In genomic region chr6:57221936-57222683, GRCh38 we compare ENCODE assay signal across 8 cellular contexts. TPM values are rescaled to one million over a fixed set of nuclear protein-coding genes. Genes with fewer than 3 reads are reported as not detected.
DNase-seq lines count a peak whose midpoint lies in the region; ATAC-seq and TF ChIP-seq lines count a peak whose summit lies in the region.

TSS of gene RAB23 (minus strand) at chr6:57222307. CDS start at chr6:57210380, 11,927 bp downstream.

- peaks cover 14% of the 10 kb centered on the region for H3K4me1 Mint-ChIP-seq in activated naive CD4-positive, alpha-beta T cell treated with anti-CD3 and anti-CD28 coated beads for 36 hours (ENCODE audit: low read depth)

- WGBS in gastroesophageal sphincter (ENCODE audit: low coverage in 1 of 2), 2 donors: 0% methylated on average over 3 to 10 of the region's 66 CpGs

- ATAC-seq in gastroesophageal sphincter: peak; percentile 96

- H3K27ac ChIP-seq in SJCRH30: peak within 1 kb of the TSS; percentile 69
- H3K27ac ChIP-seq in gastroesophageal sphincter: peak within 1 kb of the TSS; percentile 84 to 98 (median 94)
- H3K27ac ChIP-seq in neutrophil: no peak within 1 kb of the TSS
- H3K27ac ChIP-seq in substantia nigra (ENCODE audit: low read depth, low read length, poor library complexity, severe bottlenecking): peak within 1 kb of the TSS; percentile 70

- CTCF ChIA-PET in activated naive CD4-positive, alpha-beta T cell treated with anti-CD3 and anti-CD28 coated beads for 36 hours (lab: Charles Lee): interaction anchor here (1.1 to 1.8 kb wide), 3 partner anchors 16 to 46 kb away, joined by 3 to 4 read pairs (median 3); no protein-coding TSS in a partner anchor

- peak within 1 kb of the TSS; percentile 99 for H3K4me3 Mint-ChIP-seq in activated naive CD4-positive, alpha-beta T cell treated with anti-CD3 and anti-CD28 coated beads for 36 hours

- H3K36me3 ChIP-seq in HAP-1 (replicated peaks): no peaks in the 10 kb centered on the region
- no peaks in the 10 kb centered on the region for H3K36me3 ChIP-seq in SJCRH30
- no peaks in the 10 kb centered on the region for H3K36me3 ChIP-seq in gastroesophageal sphincter
- H3K36me3 ChIP-seq in neutrophil: no peaks in the 10 kb centered on the region

- TF ChIP-seq POLR2A in gastroesophageal sphincter (IDR thresholded peaks at IDR 0.05): peak; percentile 85 to 89

- intact Hi-C loops in activated naive CD4-positive, alpha-beta T cell treated with anti-CD3 and anti-CD28 coated beads for 36 hours (cut with micrococcal nuclease): loop anchor here (1.0 to 5.0 kb wide), 8 partner anchors 13 to 740 kb away; partner anchors contain the start of genes BAG2, BEND6, KIAA1586 and PRIM2

- in situ Hi-C loops in HAP-1 (cut with MboI; ENCODE audit: low sequenced_read_pairs): no loop called here

- TF ChIP-seq EP300 in gastroesophageal sphincter (IDR thresholded peaks at IDR 0.05): no peak

- peaks cover 2% of the 10 kb centered on the region for H3K36me3 Mint-ChIP-seq in activated naive CD4-positive, alpha-beta T cell treated with anti-CD3 and anti-CD28 coated beads for 36 hours (ENCODE audit: low read depth)

- H3K9me3 ChIP-seq in HAP-1 (0 out of 2 replicates have a peak, but pooled peaks cover 2% of the 10 kb centered on the region), SJCRH30 (replicated peaks) (peaks cover 4% of the 10 kb centered on the region; the same call in 1 of the 2 replicates), gastroesophageal sphincter (no peaks in the 10 kb centered on the region), neutrophil (no peaks in the 10 kb centered on the region)

- H3K27ac Mint-ChIP-seq in activated naive CD4-positive, alpha-beta T cell treated with anti-CD3 and anti-CD28 coated beads for 36 hours: peak within 1 kb of the TSS; percentile 93

- H3K4me1 ChIP-seq in HAP-1 (peaks cover 29% of the 10 kb centered on the region), SJCRH30 (no peaks in the 10 kb centered on the region), gastroesophageal sphincter (peaks cover 0 to 44% (median 0%) of the 10 kb centered on the region in 3 donors), neutrophil (ENCODE audit: control insufficient read depth in 1 of 2, insufficient read depth in 1 of 2, low read depth in 1 of 2, low read length in 1 of 2) (peaks cover 14 to 17% of the 10 kb centered on the region in 2 experiments)

- peak; percentile 98 for DNase-seq in GM03348 (ENCODE audit: low spot score)
- DNase-seq in HAP-1 (ENCODE audit: low spot score in 2 of 2): peak; percentile 84 to 90
- peak; percentile 87 for DNase-seq in M059J (ENCODE audit: low read depth)
- DNase-seq in SJCRH30: peak; percentile 80 to 87
- DNase-seq in activated naive CD4-positive, alpha-beta T cell treated with anti-CD3 and anti-CD28 coated beads for 36 hours: peak; percentile 74
- peak in 48 of 49 donors; percentile 15 to 89 (median 76) for DNase-seq in substantia nigra (lab: John Stamatoyannopoulos, UW)

- H3K27me3 Mint-ChIP-seq in activated naive CD4-positive, alpha-beta T cell treated with anti-CD3 and anti-CD28 coated beads for 36 hours (ENCODE audit: low read depth): peaks cover 18% of the 10 kb centered on the region

- H3K27me3 ChIP-seq in HAP-1 (ENCODE audit: low read depth): no peaks in the 10 kb centered on the region
- H3K27me3 ChIP-seq in SJCRH30: no peaks in the 10 kb centered on the region
- no peaks in the 10 kb centered on the region for H3K27me3 ChIP-seq in gastroesophageal sphincter
- peaks cover 44% of the 10 kb centered on the region for H3K27me3 ChIP-seq in neutrophil

- TF ChIP-seq CTCF in gastroesophageal sphincter (IDR thresholded peaks at IDR 0.05) (no peak), neutrophil (IDR thresholded peaks at IDR 0.05) (no peak)

- H3K4me3 ChIP-seq in HAP-1 (peak within 1 kb of the TSS; percentile 81), SJCRH30 (peak within 1 kb of the TSS; percentile 96), gastroesophageal sphincter (peak within 1 kb of the TSS; percentile 90 to 94), neutrophil (ENCODE audit: low read depth in 1 of 2, low read length in 1 of 2) (peak within 1 kb of the TSS; percentile 81 to 91)

- H3K9me3 Mint-ChIP-seq in activated naive CD4-positive, alpha-beta T cell treated with anti-CD3 and anti-CD28 coated beads for 36 hours: no peaks in the 10 kb centered on the region

RNA-seq across cellular contexts. Expression of gene RAB23, which starts in this region (rescaled TPM):
- 47.9 and 60.5 TPM in 2 replicates for total RNA-seq in M059J (2014; rRNA removed; shearing (Covaris generic))
- 22.4 and 24.2 TPM in 2 replicates for total RNA-seq in SJCRH30 (2014; rRNA removed; shearing (Covaris generic))
- total RNA-seq in activated naive CD4-positive, alpha-beta T cell treated with anti-CD3 and anti-CD28 coated beads for 36 hours: 1 to 10 TPM; 1.1 to 1.7 TPM
- total RNA-seq in gastroesophageal sphincter: 100 to 1,000 TPM in 1 of 4 donors, 10 to 100 TPM in 3; 45.5 to 107 (median 78.1) TPM
